In the genomic region with DNA sequence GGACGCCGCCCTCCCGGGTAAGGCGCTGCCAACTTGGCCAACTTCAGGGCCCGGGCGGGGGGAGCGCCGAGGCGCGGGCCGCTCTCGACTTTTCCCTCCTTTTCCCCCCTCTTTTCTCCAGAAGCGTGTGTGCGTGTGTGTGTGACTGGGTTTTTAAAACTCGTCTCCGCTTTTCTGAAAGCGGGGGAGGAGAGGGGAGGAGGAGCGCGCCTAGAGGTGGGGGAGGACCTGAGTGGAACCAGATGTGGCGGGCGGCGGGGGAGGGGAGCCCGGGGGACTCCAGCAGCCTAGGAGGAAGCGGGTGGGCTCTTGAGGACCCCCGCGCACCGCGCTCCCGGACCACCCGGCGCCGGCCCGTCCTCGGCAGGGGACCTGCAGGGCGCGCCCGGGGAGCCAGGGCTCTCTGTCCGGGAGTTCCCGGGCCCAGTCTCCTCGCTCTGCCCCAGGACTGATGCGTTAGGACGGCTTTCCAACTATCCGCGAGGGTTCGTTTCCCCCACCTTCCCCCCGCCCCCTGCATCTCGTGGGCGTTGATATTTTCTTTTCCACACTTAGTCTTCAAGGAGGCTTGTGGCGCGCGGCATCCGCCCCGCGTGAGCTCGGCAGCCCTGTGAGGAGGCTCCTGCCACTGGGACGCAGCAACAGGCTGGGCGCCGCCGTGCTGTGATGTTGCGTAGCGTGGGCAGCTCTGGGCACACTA, we compare ENCODE assay signal across 8 cellular contexts. TPM values are rescaled to one million over a fixed set of nuclear protein-coding genes. Genes with fewer than 3 reads are reported as not detected.
DNase-seq lines count a peak whose midpoint lies in the region; TF ChIP-seq lines count a peak whose summit lies in the region.

No MANE protein-coding gene starts in this region.

- H3K27me3 ChIP-seq in Peyer's patch, result peaks cover 0 to 4% of the 10 kb centered on the region in 2 donors
- no peaks in the 10 kb centered on the region for H3K27me3 ChIP-seq in brain microvascular endothelial cell (replicated peaks)

- no peak for TF ChIP-seq CTCF in Peyer's patch (IDR thresholded peaks at IDR 0.05)
- TF ChIP-seq CTCF in brain microvascular endothelial cell (IDR thresholded peaks at IDR 0.05; ENCODE audit: low read depth, low read length, missing control alignments), result peak; percentile 12

- in situ Hi-C loops in brain microvascular endothelial cell (cut with HindIII; ENCODE audit: low pct_ligation_motif_present, low sequenced_read_pairs), result no loop called here

- H3K27ac ChIP-seq in Peyer's patch (peak overlapping the region; percentile 68 to 91 (median 73)), brain microvascular endothelial cell (peak overlapping the region; percentile 89)

- H3K36me3 ChIP-seq in Peyer's patch (no peaks in the 10 kb centered on the region), brain microvascular endothelial cell (replicated peaks) (peaks cover 17% of the 10 kb centered on the region)

- H3K9me3 ChIP-seq in Peyer's patch, result no peaks in the 10 kb centered on the region

- H3K4me1 ChIP-seq in Peyer's patch, result peaks cover 0 to 17% (median 0%) of the 10 kb centered on the region in 4 donors

- DNase-seq in SKM-1 treated with dmso at 0.1 percent for 144 hours (lab: John Stamatoyannopoulos, UW; ENCODE audit: unreplicated experiment) (peak; percentile 23), SKM-1 (lab: John Stamatoyannopoulos, UW; ENCODE audit: unreplicated experiment) (no peak), Peyer's patch (no peak), brain microvascular endothelial cell (peak; percentile 54), kidney tubule cell (ENCODE audit: low spot score) (peak; percentile 30), NCI-H2029 treated with DMSO at 0.1 percent for 48 hours (lab: John Stamatoyannopoulos, UW) (no peak), NCI-H1694 (lab: John Stamatoyannopoulos, UW) (no peak)
- DNase-seq in stimulated activated CD4-positive, alpha-beta T cell treated with anti-CD3 and anti-CD28 coated beads, Interleukin-2, amount 100 ng/mL, for 4 hours (ENCODE audit: low read depth), result peak; percentile 58

- H3K4me3 ChIP-seq in Peyer's patch, result peak overlapping the region; percentile 38 to 68 (median 51)
- H3K4me3 ChIP-seq in brain microvascular endothelial cell (ENCODE audit: low read depth, low read length), result peak overlapping the region; percentile 87

- TF ChIP-seq POLR2A in Peyer's patch (IDR thresholded peaks at IDR 0.05), result no peak

RNA-seq across cellular contexts. Expression of a gene that starts 0.6 kb away (rescaled TPM):
- total RNA-seq in Peyer's patch, result 10 to 100 TPM in 2 of 4 donors, 1 to 10 TPM in 2; 9.0 to 33.8 (median 14.6) TPM

Comparison
In these comparisons a context has a peak if more than half of its experiments do, and no peak if none do; other contexts are left out.
1. DNase-seq: peak in SKM-1 treated with dmso at 0.1 percent for 144 hours (single experiment), brain microvascular endothelial cell (single experiment), kidney tubule cell (single experiment) and stimulated activated CD4-positive, alpha-beta T cell treated with anti-CD3 and anti-CD28 coated beads, Interleukin-2, amount 100 ng/mL, for 4 hours (single experiment); none in SKM-1 (single experiment), Peyer's patch (0 of 3), NCI-H2029 treated with DMSO at 0.1 percent for 48 hours (single experiment) and NCI-H1694 (single experiment).